In genomic region chr7:139830779-139831498, GRCh38 we compare ENCODE assay signal across 1 cellular context.
TF ChIP-seq lines count a peak whose summit lies in the region.

No MANE protein-coding gene starts in this region.

TF ChIP-seq in GM23338, 12 proteins besides CTCF, POLR2A, EP300 and RAD21 (continued from another document):
- TF ChIP-seq ZNF462 (CRISPR knock-in tag; IDR thresholded peaks at IDR 0.05) (no peak), JUNB (IDR thresholded peaks at IDR 0.05; ENCODE audit: unreplicated experiment) (no peak), ZNF114 (CRISPR knock-in tag; IDR thresholded peaks at IDR 0.05) (no peak), ZNF331 (CRISPR knock-in tag; IDR thresholded peaks at IDR 0.05; ENCODE audit: low read depth) (no peak), POLR2AphosphoS5 (IDR thresholded peaks at IDR 0.05; ENCODE audit: low read depth) (no peak), NANOG (IDR thresholded peaks at IDR 0.05; ENCODE audit: borderline replicate concordance) (no peak), EZH2 (IDR thresholded peaks at IDR 0.05; ENCODE audit: low read depth, unreplicated experiment) (no peak)
- TF ChIP-seq, protein P1, sequence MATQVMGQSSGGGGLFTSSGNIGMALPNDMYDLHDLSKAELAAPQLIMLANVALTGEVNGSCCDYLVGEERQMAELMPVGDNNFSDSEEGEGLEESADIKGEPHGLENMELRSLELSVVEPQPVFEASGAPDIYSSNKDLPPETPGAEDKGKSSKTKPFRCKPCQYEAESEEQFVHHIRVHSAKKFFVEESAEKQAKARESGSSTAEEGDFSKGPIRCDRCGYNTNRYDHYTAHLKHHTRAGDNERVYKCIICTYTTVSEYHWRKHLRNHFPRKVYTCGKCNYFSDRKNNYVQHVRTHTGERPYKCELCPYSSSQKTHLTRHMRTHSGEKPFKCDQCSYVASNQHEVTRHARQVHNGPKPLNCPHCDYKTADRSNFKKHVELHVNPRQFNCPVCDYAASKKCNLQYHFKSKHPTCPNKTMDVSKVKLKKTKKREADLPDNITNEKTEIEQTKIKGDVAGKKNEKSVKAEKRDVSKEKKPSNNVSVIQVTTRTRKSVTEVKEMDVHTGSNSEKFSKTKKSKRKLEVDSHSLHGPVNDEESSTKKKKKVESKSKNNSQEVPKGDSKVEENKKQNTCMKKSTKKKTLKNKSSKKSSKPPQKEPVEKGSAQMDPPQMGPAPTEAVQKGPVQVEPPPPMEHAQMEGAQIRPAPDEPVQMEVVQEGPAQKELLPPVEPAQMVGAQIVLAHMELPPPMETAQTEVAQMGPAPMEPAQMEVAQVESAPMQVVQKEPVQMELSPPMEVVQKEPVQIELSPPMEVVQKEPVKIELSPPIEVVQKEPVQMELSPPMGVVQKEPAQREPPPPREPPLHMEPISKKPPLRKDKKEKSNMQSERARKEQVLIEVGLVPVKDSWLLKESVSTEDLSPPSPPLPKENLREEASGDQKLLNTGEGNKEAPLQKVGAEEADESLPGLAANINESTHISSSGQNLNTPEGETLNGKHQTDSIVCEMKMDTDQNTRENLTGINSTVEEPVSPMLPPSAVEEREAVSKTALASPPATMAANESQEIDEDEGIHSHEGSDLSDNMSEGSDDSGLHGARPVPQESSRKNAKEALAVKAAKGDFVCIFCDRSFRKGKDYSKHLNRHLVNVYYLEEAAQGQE (IDR thresholded peaks at IDR 0.05; ENCODE audit: unreplicated experiment): no peak
